In genomic region chr16:86107190-86107589, GRCh38 we compare ENCODE assay signal across 28 cellular contexts.
"Had no signal": no experiment of that assay in that cellular context is flagged by ENCODE, and none has a peak within 500 bp of the region (broad histone marks: within the 10 kb centered on the region; RNA-seq: fewer than 3 reads in every experiment).

No MANE protein-coding gene starts in this region.

- H3K27ac ChIP-seq: lower lobe of right lung, neutrophil, upper lobe of left lung had no signal

- DNase-seq: activated CD4-positive, alpha-beta T cell treated with anti-CD3 and anti-CD28 coated beads for 36 hours; activated CD4-positive, CD25-positive, alpha-beta regulatory T cell; activated CD8-positive, alpha-beta memory T cell treated with anti-CD3 and anti-CD28 coated beads, Interleukin-2, amount 10 ng/mL, durations not matched to agents 7 days and 5 days; activated CD8-positive, alpha-beta T cell treated with anti-CD3 and anti-CD28 coated beads, Interleukin-2, amount 10 ng/mL, durations not matched to agents 7 days and 5 days; activated naive CD4-positive, alpha-beta T cell; activated T-cell treated with anti-CD3 and anti-CD28 coated beads for 4 hours; activated T-cell treated with anti-CD3 and anti-CD28 coated beads, Interleukin-2, amount 50 U/mL, for 72 hours; anterior cingulate cortex; endodermal cell; foreskin fibroblast; islet precursor cell; left cardiac atrium; lower lobe of right lung; mucosa of descending colon; stimulated activated CD4-positive, alpha-beta T cell treated with anti-CD3 and anti-CD28 coated beads, Interleukin-1b, Interleukin-23, amount 100 ng/mL, for 48 hours; stimulated activated CD4-positive, alpha-beta T cell treated with anti-CD3 and anti-CD28 coated beads, Interleukin-4, amount 100 ng/mL, for 4 hours; stimulated activated CD8-positive, alpha-beta memory T cell treated with anti-CD3 and anti-CD28 coated beads, Interleukin-4, amount 100 ng/mL, for 48 hours; stimulated activated naive CD8-positive, alpha-beta T cell treated with anti-CD3 and anti-CD28 coated beads, Interleukin-15, amount 100 ng/mL, for 72 hours; substantia nigra; upper lobe of left lung had no signal

- H3K27me3 Mint-ChIP-seq: activated CD4-positive, alpha-beta T cell treated with anti-CD3 and anti-CD28 coated beads for 36 hours; activated CD8-positive, alpha-beta memory T cell treated with anti-CD3 and anti-CD28 coated beads, Interleukin-2, amount 10 ng/mL, durations not matched to agents 7 days and 5 days; central memory CD8-positive, alpha-beta T cell; stimulated activated naive CD8-positive, alpha-beta T cell treated with anti-CD3 and anti-CD28 coated beads, Interleukin-15, amount 100 ng/mL, for 72 hours had no signal

- H3K4me1 ChIP-seq: lower lobe of right lung, upper lobe of left lung had no signal

- H3K9me3 Mint-ChIP-seq: central memory CD8-positive, alpha-beta T cell; nephron had no signal

- H3K36me3 ChIP-seq: lower lobe of right lung, neutrophil, upper lobe of left lung had no signal

- ATAC-seq: activated CD4-positive, alpha-beta T cell treated with anti-CD3 and anti-CD28 coated beads for 36 hours; activated CD8-positive, alpha-beta memory T cell treated with anti-CD3 and anti-CD28 coated beads, Interleukin-2, amount 10 ng/mL, durations not matched to agents 7 days and 5 days; activated CD8-positive, alpha-beta T cell treated with anti-CD3 and anti-CD28 coated beads, Interleukin-2, amount 10 ng/mL, durations not matched to agents 7 days and 5 days; activated T-cell treated with anti-CD3 and anti-CD28 coated beads, Interleukin-2, amount 50 U/mL, for 72 hours; esophagus mucosa; mucosa of descending colon; stimulated activated memory B cell treated with anti-CD40 and anti-IgM and Interleukin-4, amounts not matched to agents 10 μg/mL and 1 μg/mL and 100 μg/mL, for 72 hours; stimulated activated naive CD8-positive, alpha-beta T cell treated with anti-CD3 and anti-CD28 coated beads, Interleukin-15, amount 100 ng/mL, for 72 hours had no signal

- H3K27ac Mint-ChIP-seq: activated CD4-positive, alpha-beta T cell treated with anti-CD3 and anti-CD28 coated beads for 36 hours; activated CD8-positive, alpha-beta memory T cell treated with anti-CD3 and anti-CD28 coated beads, Interleukin-2, amount 10 ng/mL, durations not matched to agents 7 days and 5 days; activated CD8-positive, alpha-beta T cell treated with anti-CD3 and anti-CD28 coated beads, Interleukin-2, amount 10 ng/mL, durations not matched to agents 7 days and 5 days; activated naive CD4-positive, alpha-beta T cell treated with anti-CD3 and anti-CD28 coated beads, Interleukin-2, amount 50 U/mL, for 72 hours; activated T-cell treated with anti-CD3 and anti-CD28 coated beads, Interleukin-2, amount 50 U/mL, for 72 hours; dendritic cell treated with granulocyte-macrophage colony-stimulating factor and Interleukin-4, amounts not matched to agents 40 ng/mL and 50 ng/mL, for 4 days; nephron; stimulated activated memory B cell treated with anti-CD40 and anti-IgM and Interleukin-4, amounts not matched to agents 10 μg/mL and 1 μg/mL and 100 μg/mL, for 72 hours; stimulated activated naive CD8-positive, alpha-beta T cell treated with anti-CD3 and anti-CD28 coated beads, Interleukin-15, amount 100 ng/mL, for 72 hours had no signal

- H3K4me2 ChIP-seq: smooth muscle cell had no signal

- H3K4me1 Mint-ChIP-seq: activated CD4-positive, alpha-beta T cell treated with anti-CD3 and anti-CD28 coated beads for 36 hours; activated CD8-positive, alpha-beta memory T cell treated with anti-CD3 and anti-CD28 coated beads, Interleukin-2, amount 10 ng/mL, durations not matched to agents 7 days and 5 days; central memory CD8-positive, alpha-beta T cell; endodermal cell; stimulated activated memory B cell treated with anti-CD40 and anti-IgM and Interleukin-4, amounts not matched to agents 10 μg/mL and 1 μg/mL and 100 μg/mL, for 72 hours; stimulated activated naive CD8-positive, alpha-beta T cell treated with anti-CD3 and anti-CD28 coated beads, Interleukin-15, amount 100 ng/mL, for 72 hours had no signal

- H3K4me3 ChIP-seq: lower lobe of right lung, mucosa of descending colon, smooth muscle cell, upper lobe of left lung had no signal

- H3K36me3 Mint-ChIP-seq: activated CD8-positive, alpha-beta memory T cell treated with anti-CD3 and anti-CD28 coated beads, Interleukin-2, amount 10 ng/mL, durations not matched to agents 7 days and 5 days; activated naive CD4-positive, alpha-beta T cell treated with anti-CD3 and anti-CD28 coated beads, Interleukin-2, amount 50 U/mL, for 72 hours; stimulated activated memory B cell treated with anti-CD40 and anti-IgM and Interleukin-4, amounts not matched to agents 10 μg/mL and 1 μg/mL and 100 μg/mL, for 72 hours had no signal

- H3K4me3 Mint-ChIP-seq: activated CD4-positive, alpha-beta T cell treated with anti-CD3 and anti-CD28 coated beads for 36 hours; activated CD8-positive, alpha-beta memory T cell treated with anti-CD3 and anti-CD28 coated beads, Interleukin-2, amount 10 ng/mL, durations not matched to agents 7 days and 5 days; activated CD8-positive, alpha-beta T cell treated with anti-CD3 and anti-CD28 coated beads, Interleukin-2, amount 10 ng/mL, durations not matched to agents 7 days and 5 days; activated T-cell treated with anti-CD3 and anti-CD28 coated beads, Interleukin-2, amount 50 U/mL, for 72 hours; central memory CD8-positive, alpha-beta T cell; dendritic cell treated with granulocyte-macrophage colony-stimulating factor and Interleukin-4, amounts not matched to agents 40 ng/mL and 50 ng/mL, for 4 days; endodermal cell; nephron; stimulated activated memory B cell treated with anti-CD40 and anti-IgM and Interleukin-4, amounts not matched to agents 10 μg/mL and 1 μg/mL and 100 μg/mL, for 72 hours; stimulated activated naive CD8-positive, alpha-beta T cell treated with anti-CD3 and anti-CD28 coated beads, Interleukin-15, amount 100 ng/mL, for 72 hours had no signal

- H3K27me3 ChIP-seq: neutrophil, upper lobe of left lung had no signal

- H3K9me3 ChIP-seq: lower lobe of right lung, mucosa of descending colon, neutrophil, upper lobe of left lung had no signal
